Comparison of ENCODE assay signal across 1 cellular context in the genomic region with DNA sequence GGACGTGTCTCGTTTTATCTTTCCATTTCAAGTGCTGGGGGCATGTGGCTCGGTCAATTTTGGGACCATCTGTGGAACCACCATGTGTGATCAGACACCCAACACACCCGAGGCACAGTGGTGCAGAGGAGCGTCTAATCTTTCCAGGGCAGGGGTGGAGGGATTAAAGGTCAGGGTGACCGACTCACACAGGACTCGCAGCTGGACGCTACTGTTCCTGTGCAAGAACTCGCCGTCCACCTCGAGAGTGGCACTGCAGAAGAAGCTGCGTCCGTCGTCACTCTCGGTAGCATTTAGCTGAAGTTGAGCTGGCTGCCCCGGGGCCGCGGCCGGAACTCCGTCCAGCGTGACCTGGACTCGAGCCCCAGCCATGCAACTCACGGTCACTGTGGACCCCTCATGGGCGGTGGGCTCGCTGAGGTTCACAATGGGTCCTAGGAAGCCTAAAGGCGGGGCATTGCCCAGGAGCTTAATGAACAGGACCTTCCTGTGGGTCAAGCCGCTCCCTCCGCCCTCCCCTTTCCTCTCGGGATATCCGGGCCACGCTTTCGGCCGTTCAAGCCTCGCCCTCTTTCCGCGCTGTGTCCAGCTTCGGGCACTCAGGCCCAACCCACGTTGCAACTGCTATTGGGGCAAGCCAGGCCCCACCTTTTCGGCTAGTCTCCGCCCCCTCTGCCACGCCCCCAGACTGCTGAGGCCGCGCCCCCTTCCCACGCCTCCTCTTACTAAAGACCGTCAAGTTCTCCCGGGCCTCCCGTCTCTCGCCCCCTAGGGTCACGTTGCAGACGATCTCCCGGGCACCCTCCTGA.
A peak's percentile ranks its signal among the peaks of the same experiment; 100 is the strongest.
TF ChIP-seq lines count a peak whose summit lies in the region.

No MANE protein-coding gene starts in this region.

TF ChIP-seq in K562, 482 proteins besides CTCF, POLR2A, EP300 and RAD21 (continued from another document):
- TF ChIP-seq, protein P1, sequence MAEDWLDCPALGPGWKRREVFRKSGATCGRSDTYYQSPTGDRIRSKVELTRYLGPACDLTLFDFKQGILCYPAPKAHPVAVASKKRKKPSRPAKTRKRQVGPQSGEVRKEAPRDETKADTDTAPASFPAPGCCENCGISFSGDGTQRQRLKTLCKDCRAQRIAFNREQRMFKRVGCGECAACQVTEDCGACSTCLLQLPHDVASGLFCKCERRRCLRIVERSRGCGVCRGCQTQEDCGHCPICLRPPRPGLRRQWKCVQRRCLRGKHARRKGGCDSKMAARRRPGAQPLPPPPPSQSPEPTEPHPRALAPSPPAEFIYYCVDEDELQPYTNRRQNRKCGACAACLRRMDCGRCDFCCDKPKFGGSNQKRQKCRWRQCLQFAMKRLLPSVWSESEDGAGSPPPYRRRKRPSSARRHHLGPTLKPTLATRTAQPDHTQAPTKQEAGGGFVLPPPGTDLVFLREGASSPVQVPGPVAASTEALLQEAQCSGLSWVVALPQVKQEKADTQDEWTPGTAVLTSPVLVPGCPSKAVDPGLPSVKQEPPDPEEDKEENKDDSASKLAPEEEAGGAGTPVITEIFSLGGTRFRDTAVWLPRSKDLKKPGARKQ (CRISPR knock-in tag; IDR thresholded peaks at IDR 0.05) = no peak
- TF ChIP-seq CXXC5 (CRISPR knock-in tag; IDR thresholded peaks at IDR 0.05) (peak; percentile 54), TOE1 (IDR thresholded peaks at IDR 0.05; ENCODE audit: borderline replicate concordance) (peak; percentile 26; the same call in 1 of the 2 replicates), TOE1 (CRISPR knock-in tag; IDR thresholded peaks at IDR 0.05; ENCODE audit: borderline replicate concordance, low read depth) (no peak), MAFK (IDR thresholded peaks at IDR 0.05; ENCODE audit: low read length) (no peak), SIN3A (IDR thresholded peaks at IDR 0.05; ENCODE audit: borderline replicate concordance in 2 of 2, control insufficient read depth in 1 of 2, low read depth in 2 of 2, low read length in 2 of 2) (peak; percentile 55 to 88; a peak in 2 of 4 replicates), SIN3B (IDR thresholded peaks at IDR 0.05; ENCODE audit: low read depth) (no peak), ZC3H11A (IDR thresholded peaks at IDR 0.05; ENCODE audit: low read depth, low read length) (no peak), FOXK2 (conservative IDR thresholded peaks at IDR 0.05 in 1 of 2, IDR thresholded peaks at IDR 0.05 in 1 of 2; ENCODE audit: low read depth in 2 of 2) (peak in 1 of 2 experiments; percentile 48; a peak in 1 of 4 replicates), FOXM1 (IDR thresholded peaks at IDR 0.05; ENCODE audit: low read depth) (no peak), FOXM1 (CRISPR knock-in tag; IDR thresholded peaks at IDR 0.05; ENCODE audit: low read depth) (no peak), DIDO1 (tag; IDR thresholded peaks at IDR 0.05; ENCODE audit: low read depth) (no peak), GATA2 (CRISPR knock-in tag; IDR thresholded peaks at IDR 0.05) (peak; percentile 63), CTBP1 (IDR thresholded peaks at IDR 0.05; ENCODE audit: borderline replicate concordance) (peak; percentile 42; the same call in 1 of the 2 replicates), MEF2D (tag; conservative IDR thresholded peaks at IDR 0.05; ENCODE audit: low read depth) (no peak), TRIM28 (IDR thresholded peaks at IDR 0.05) (no peak), BRF1 (IDR thresholded peaks at IDR 0.05; ENCODE audit: borderline replicate concordance, extremely low read depth, insufficient read length) (no peak), LCOR (CRISPR knock-in tag; IDR thresholded peaks at IDR 0.05) (peak; percentile 74; the same call in 1 of the 2 replicates), RFX5 (IDR thresholded peaks at IDR 0.05; ENCODE audit: low read depth, low read length) (no peak), ZNF830 (CRISPR knock-in tag; IDR thresholded peaks at IDR 0.05) (no peak)
- TF ChIP-seq, protein P2, sequence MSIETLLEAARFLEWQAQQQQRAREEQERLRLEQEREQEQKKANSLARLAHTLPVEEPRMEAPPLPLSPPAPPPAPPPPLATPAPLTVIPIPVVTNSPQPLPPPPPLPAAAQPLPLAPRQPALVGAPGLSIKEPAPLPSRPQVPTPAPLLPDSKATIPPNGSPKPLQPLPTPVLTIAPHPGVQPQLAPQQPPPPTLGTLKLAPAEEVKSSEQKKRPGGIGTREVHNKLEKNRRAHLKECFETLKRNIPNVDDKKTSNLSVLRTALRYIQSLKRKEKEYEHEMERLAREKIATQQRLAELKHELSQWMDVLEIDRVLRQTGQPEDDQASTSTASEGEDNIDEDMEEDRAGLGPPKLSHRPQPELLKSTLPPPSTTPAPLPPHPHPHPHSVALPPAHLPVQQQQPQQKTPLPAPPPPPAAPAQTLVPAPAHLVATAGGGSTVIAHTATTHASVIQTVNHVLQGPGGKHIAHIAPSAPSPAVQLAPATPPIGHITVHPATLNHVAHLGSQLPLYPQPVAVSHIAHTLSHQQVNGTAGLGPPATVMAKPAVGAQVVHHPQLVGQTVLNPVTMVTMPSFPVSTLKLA (conservative IDR thresholded peaks at IDR 0.05) = peak; percentile 90 to 93
- TF ChIP-seq, protein P3, sequence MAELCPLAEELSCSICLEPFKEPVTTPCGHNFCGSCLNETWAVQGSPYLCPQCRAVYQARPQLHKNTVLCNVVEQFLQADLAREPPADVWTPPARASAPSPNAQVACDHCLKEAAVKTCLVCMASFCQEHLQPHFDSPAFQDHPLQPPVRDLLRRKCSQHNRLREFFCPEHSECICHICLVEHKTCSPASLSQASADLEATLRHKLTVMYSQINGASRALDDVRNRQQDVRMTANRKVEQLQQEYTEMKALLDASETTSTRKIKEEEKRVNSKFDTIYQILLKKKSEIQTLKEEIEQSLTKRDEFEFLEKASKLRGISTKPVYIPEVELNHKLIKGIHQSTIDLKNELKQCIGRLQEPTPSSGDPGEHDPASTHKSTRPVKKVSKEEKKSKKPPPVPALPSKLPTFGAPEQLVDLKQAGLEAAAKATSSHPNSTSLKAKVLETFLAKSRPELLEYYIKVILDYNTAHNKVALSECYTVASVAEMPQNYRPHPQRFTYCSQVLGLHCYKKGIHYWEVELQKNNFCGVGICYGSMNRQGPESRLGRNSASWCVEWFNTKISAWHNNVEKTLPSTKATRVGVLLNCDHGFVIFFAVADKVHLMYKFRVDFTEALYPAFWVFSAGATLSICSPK (IDR thresholded peaks at IDR 0.05; ENCODE audit: borderline replicate concordance) = no peak
- TF ChIP-seq, protein P4, sequence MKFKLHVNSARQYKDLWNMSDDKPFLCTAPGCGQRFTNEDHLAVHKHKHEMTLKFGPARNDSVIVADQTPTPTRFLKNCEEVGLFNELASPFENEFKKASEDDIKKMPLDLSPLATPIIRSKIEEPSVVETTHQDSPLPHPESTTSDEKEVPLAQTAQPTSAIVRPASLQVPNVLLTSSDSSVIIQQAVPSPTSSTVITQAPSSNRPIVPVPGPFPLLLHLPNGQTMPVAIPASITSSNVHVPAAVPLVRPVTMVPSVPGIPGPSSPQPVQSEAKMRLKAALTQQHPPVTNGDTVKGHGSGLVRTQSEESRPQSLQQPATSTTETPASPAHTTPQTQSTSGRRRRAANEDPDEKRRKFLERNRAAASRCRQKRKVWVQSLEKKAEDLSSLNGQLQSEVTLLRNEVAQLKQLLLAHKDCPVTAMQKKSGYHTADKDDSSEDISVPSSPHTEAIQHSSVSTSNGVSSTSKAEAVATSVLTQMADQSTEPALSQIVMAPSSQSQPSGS (CRISPR knock-in tag; IDR thresholded peaks at IDR 0.05) = no peak
- TF ChIP-seq, protein P5, sequence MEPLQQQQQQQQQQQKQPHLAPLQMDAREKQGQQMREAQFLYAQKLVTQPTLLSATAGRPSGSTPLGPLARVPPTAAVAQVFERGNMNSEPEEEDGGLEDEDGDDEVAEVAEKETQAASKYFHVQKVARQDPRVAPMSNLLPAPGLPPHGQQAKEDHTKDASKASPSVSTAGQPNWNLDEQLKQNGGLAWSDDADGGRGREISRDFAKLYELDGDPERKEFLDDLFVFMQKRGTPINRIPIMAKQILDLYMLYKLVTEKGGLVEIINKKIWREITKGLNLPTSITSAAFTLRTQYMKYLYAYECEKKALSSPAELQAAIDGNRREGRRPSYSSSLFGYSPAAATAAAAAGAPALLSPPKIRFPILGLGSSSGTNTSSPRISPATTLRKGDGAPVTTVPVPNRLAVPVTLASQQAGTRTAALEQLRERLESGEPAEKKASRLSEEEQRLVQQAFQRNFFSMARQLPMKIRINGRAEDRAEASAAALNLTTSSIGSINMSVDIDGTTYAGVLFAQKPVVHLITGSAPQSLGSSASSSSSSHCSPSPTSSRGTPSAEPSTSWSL (CRISPR knock-in tag; IDR thresholded peaks at IDR 0.05; ENCODE audit: borderline replicate concordance) = no peak
- TF ChIP-seq, protein P6, sequence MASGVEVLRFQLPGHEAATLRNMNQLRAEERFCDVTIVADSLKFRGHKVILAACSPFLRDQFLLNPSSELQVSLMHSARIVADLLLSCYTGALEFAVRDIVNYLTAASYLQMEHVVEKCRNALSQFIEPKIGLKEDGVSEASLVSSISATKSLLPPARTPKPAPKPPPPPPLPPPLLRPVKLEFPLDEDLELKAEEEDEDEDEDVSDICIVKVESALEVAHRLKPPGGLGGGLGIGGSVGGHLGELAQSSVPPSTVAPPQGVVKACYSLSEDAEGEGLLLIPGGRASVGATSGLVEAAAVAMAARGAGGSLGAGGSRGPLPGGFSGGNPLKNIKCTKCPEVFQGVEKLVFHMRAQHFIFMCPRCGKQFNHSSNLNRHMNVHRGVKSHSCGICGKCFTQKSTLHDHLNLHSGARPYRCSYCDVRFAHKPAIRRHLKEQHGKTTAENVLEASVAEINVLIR (CRISPR knock-in tag; IDR thresholded peaks at IDR 0.05) = no peak
